ENCODE assay signal across 1 cellular context in the genomic region with DNA sequence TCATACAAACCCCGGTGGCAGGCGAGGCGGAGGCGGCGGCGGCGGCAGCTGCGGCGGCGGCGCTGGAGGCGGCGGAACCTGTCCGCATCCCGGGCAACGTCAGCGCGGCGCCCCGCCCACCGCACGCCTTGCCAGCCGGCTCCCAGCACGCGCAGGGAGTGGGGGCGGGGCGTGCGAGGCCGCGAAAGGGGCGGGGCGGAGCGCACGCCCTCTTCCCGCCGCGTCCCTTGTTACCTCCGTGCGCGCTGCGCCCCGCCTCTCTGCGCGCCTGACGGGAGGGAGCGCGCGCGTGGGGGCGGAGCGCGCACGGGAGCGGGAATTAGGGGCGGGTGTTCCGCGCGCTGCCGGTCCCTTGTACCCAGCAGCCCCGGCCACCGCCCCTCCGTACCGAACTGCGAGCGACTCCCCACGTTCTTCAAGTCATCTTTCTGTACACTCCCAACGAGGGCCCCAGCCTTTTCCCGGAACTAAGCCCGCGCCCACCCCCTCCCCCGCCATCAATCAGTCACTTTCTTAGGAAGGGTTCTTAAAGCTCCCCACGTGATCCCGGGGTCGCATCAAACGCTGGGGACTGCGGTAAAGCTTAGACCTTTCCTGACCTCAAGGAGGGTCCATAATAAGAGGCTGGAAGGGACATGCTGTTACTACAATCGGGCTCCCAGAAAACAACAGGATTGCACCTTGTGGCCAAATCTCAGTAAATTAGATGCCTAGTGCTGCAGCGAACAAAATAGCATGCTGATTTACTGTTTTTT.
A peak's percentile ranks its signal among the peaks of the same experiment; 100 is the strongest.
TF ChIP-seq lines count a peak whose summit lies in the region.

A gene with protein sequence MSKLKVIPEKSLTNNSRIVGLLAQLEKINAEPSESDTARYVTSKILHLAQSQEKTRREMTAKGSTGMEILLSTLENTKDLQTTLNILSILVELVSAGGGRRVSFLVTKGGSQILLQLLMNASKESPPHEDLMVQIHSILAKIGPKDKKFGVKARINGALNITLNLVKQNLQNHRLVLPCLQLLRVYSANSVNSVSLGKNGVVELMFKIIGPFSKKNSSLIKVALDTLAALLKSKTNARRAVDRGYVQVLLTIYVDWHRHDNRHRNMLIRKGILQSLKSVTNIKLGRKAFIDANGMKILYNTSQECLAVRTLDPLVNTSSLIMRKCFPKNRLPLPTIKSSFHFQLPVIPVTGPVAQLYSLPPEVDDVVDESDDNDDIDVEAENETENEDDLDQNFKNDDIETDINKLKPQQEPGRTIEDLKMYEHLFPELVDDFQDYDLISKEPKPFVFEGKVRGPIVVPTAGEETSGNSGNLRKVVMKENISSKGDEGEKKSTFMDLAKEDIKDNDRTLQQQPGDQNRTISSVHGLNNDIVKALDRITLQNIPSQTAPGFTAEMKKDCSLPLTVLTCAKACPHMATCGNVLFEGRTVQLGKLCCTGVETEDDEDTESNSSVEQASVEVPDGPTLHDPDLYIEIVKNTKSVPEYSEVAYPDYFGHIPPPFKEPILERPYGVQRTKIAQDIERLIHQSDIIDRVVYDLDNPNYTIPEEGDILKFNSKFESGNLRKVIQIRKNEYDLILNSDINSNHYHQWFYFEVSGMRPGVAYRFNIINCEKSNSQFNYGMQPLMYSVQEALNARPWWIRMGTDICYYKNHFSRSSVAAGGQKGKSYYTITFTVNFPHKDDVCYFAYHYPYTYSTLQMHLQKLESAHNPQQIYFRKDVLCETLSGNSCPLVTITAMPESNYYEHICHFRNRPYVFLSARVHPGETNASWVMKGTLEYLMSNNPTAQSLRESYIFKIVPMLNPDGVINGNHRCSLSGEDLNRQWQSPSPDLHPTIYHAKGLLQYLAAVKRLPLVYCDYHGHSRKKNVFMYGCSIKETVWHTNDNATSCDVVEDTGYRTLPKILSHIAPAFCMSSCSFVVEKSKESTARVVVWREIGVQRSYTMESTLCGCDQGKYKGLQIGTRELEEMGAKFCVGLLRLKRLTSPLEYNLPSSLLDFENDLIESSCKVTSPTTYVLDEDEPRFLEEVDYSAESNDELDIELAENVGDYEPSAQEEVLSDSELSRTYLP (minus strand): TSS at position 80 of the 755 bp plus-strand sequence. CDS start 29,421 bp downstream, outside the sequence.

TF ChIP-seq in HepG2, 621 proteins besides CTCF, POLR2A, EP300 and RAD21 (continued from another document and continues in another):
- TF ChIP-seq, protein P1, sequence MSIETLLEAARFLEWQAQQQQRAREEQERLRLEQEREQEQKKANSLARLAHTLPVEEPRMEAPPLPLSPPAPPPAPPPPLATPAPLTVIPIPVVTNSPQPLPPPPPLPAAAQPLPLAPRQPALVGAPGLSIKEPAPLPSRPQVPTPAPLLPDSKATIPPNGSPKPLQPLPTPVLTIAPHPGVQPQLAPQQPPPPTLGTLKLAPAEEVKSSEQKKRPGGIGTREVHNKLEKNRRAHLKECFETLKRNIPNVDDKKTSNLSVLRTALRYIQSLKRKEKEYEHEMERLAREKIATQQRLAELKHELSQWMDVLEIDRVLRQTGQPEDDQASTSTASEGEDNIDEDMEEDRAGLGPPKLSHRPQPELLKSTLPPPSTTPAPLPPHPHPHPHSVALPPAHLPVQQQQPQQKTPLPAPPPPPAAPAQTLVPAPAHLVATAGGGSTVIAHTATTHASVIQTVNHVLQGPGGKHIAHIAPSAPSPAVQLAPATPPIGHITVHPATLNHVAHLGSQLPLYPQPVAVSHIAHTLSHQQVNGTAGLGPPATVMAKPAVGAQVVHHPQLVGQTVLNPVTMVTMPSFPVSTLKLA (IDR thresholded peaks at IDR 0.05): peak; percentile 22; the same call in 1 of the 2 replicates
- TF ChIP-seq ATF7-NPFF (CRISPR knock-in tag; IDR thresholded peaks at IDR 0.05; ENCODE audit: low read depth) (peak; percentile 67; the same call in 1 of the 2 replicates), KDM2A (CRISPR knock-in tag; IDR thresholded peaks at IDR 0.05; ENCODE audit: borderline replicate concordance, low read depth) (0 out of 2 replicates have a peak, but pooled peaks have one; percentile 30), TARDBP (CRISPR knock-in tag; IDR thresholded peaks at IDR 0.05) (peak; percentile 39; the same call in 1 of the 2 replicates), TBX2 (CRISPR knock-in tag; IDR thresholded peaks at IDR 0.05; ENCODE audit: borderline replicate concordance) (peak; percentile 54; the same call in 1 of the 2 replicates), ZNF17 (CRISPR knock-in tag; IDR thresholded peaks at IDR 0.05) (no peak), KMT2B (CRISPR knock-in tag; IDR thresholded peaks at IDR 0.05) (no peak; the same call in 1 of the 2 replicates), ZNF792 (CRISPR knock-in tag; IDR thresholded peaks at IDR 0.05) (no peak; the same call in 1 of the 2 replicates), TSC22D2 (CRISPR knock-in tag; IDR thresholded peaks at IDR 0.05; ENCODE audit: borderline replicate concordance) (no peak), CCDC6 (CRISPR knock-in tag; IDR thresholded peaks at IDR 0.05) (peak; percentile 41; the same call in 1 of the 2 replicates), REL (CRISPR knock-in tag; conservative IDR thresholded peaks at IDR 0.05) (peak; percentile 5; the same call in 1 of the 2 replicates), KLF11 (CRISPR knock-in tag; IDR thresholded peaks at IDR 0.05) (no peak), ZSCAN21 (CRISPR knock-in tag; IDR thresholded peaks at IDR 0.05; ENCODE audit: borderline replicate concordance) (peak; percentile 82; the same call in 1 of the 2 replicates), GABPB1 (CRISPR knock-in tag; IDR thresholded peaks at IDR 0.05) (peak; percentile 50; the same call in 1 of the 2 replicates), HOXA7 (CRISPR knock-in tag; IDR thresholded peaks at IDR 0.05) (no peak), MEIS2 (CRISPR knock-in tag; IDR thresholded peaks at IDR 0.05) (0 out of 2 replicates have a peak, but pooled peaks have one; percentile 30), ZNF543 (CRISPR knock-in tag; IDR thresholded peaks at IDR 0.05) (0 out of 2 replicates have a peak, but pooled peaks have one; percentile 36), SPEN (CRISPR knock-in tag; IDR thresholded peaks at IDR 0.05; ENCODE audit: low read depth) (0 out of 2 replicates have a peak, but pooled peaks have one; percentile 29), ZNF451 (CRISPR knock-in tag; IDR thresholded peaks at IDR 0.05) (0 out of 2 replicates have a peak, but pooled peaks have one; percentile 8), RFX3 (CRISPR knock-in tag; IDR thresholded peaks at IDR 0.05) (no peak), RBFOX2 (IDR thresholded peaks at IDR 0.05; ENCODE audit: low read depth, low read length) (0 out of 2 replicates have a peak, but pooled peaks have one; percentile 74), ISL2 (CRISPR knock-in tag; IDR thresholded peaks at IDR 0.05) (0 out of 2 replicates have a peak, but pooled peaks have one; percentile 10), MAZ (IDR thresholded peaks at IDR 0.05; ENCODE audit: borderline replicate concordance, low read depth, low read length) (peak; percentile 88; the same call in 1 of the 2 replicates), MAZ (CRISPR knock-in tag; IDR thresholded peaks at IDR 0.05; ENCODE audit: low read depth) (peak; percentile 79; the same call in 1 of the 2 replicates)
- TF ChIP-seq, protein P2, sequence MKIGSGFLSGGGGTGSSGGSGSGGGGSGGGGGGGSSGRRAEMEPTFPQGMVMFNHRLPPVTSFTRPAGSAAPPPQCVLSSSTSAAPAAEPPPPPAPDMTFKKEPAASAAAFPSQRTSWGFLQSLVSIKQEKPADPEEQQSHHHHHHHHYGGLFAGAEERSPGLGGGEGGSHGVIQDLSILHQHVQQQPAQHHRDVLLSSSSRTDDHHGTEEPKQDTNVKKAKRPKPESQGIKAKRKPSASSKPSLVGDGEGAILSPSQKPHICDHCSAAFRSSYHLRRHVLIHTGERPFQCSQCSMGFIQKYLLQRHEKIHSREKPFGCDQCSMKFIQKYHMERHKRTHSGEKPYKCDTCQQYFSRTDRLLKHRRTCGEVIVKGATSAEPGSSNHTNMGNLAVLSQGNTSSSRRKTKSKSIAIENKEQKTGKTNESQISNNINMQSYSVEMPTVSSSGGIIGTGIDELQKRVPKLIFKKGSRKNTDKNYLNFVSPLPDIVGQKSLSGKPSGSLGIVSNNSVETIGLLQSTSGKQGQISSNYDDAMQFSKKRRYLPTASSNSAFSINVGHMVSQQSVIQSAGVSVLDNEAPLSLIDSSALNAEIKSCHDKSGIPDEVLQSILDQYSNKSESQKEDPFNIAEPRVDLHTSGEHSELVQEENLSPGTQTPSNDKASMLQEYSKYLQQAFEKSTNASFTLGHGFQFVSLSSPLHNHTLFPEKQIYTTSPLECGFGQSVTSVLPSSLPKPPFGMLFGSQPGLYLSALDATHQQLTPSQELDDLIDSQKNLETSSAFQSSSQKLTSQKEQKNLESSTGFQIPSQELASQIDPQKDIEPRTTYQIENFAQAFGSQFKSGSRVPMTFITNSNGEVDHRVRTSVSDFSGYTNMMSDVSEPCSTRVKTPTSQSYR (CRISPR knock-in tag; IDR thresholded peaks at IDR 0.05; ENCODE audit: borderline replicate concordance): peak; percentile 84
- TF ChIP-seq, protein P3, sequence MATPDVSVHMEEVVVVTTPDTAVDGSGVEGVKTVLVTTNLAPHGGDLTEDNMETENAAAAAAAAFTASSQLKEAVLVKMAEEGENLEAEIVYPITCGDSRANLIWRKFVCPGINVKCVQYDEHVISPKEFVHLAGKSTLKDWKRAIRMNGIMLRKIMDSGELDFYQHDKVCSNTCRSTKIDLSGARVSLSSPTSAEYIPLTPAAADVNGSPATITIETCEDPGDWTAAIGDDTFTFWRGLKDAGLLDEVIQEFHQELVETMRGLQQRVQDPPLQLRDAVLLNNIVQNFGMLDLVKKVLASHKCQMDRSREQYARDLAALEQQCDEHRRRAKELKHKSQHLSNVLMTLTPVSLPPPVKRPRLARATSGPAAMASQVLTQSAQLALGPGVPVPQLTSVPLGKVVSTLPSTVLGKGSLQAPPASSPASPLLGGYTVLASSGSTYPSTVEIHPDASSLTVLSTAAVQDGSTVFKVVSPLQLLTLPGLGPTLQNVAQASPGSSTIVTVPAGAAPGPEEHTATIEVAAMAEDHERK (CRISPR knock-in tag; IDR thresholded peaks at IDR 0.05; ENCODE audit: low read depth): peak; percentile 72
- TF ChIP-seq, protein P4, sequence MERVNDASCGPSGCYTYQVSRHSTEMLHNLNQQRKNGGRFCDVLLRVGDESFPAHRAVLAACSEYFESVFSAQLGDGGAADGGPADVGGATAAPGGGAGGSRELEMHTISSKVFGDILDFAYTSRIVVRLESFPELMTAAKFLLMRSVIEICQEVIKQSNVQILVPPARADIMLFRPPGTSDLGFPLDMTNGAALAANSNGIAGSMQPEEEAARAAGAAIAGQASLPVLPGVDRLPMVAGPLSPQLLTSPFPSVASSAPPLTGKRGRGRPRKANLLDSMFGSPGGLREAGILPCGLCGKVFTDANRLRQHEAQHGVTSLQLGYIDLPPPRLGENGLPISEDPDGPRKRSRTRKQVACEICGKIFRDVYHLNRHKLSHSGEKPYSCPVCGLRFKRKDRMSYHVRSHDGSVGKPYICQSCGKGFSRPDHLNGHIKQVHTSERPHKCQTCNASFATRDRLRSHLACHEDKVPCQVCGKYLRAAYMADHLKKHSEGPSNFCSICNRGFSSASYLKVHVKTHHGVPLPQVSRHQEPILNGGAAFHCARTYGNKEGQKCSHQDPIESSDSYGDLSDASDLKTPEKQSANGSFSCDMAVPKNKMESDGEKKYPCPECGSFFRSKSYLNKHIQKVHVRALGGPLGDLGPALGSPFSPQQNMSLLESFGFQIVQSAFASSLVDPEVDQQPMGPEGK (CRISPR knock-in tag; IDR thresholded peaks at IDR 0.05): peak; percentile 25; the same call in 1 of the 2 replicates
- TF ChIP-seq, protein P5, sequence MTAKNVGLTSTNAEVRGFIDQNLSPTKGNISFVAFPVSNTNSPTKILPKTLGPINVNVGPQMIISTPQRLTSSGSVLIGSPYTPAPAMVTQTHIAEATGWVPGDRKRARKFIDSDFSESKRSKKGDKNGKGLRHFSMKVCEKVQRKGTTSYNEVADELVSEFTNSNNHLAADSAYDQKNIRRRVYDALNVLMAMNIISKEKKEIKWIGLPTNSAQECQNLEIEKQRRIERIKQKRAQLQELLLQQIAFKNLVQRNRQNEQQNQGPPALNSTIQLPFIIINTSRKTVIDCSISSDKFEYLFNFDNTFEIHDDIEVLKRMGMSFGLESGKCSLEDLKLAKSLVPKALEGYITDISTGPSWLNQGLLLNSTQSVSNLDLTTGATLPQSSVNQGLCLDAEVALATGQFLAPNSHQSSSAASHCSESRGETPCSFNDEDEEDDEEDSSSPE (CRISPR knock-in tag; IDR thresholded peaks at IDR 0.05): peak; percentile 85
- TF ChIP-seq, protein P6, sequence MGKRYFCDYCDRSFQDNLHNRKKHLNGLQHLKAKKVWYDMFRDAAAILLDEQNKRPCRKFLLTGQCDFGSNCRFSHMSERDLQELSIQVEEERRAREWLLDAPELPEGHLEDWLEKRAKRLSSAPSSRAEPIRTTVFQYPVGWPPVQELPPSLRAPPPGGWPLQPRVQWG (CRISPR knock-in tag; IDR thresholded peaks at IDR 0.05; ENCODE audit: borderline replicate concordance, low read depth): 0 out of 2 replicates have a peak, but pooled peaks have one; percentile 79
- TF ChIP-seq, protein P7, sequence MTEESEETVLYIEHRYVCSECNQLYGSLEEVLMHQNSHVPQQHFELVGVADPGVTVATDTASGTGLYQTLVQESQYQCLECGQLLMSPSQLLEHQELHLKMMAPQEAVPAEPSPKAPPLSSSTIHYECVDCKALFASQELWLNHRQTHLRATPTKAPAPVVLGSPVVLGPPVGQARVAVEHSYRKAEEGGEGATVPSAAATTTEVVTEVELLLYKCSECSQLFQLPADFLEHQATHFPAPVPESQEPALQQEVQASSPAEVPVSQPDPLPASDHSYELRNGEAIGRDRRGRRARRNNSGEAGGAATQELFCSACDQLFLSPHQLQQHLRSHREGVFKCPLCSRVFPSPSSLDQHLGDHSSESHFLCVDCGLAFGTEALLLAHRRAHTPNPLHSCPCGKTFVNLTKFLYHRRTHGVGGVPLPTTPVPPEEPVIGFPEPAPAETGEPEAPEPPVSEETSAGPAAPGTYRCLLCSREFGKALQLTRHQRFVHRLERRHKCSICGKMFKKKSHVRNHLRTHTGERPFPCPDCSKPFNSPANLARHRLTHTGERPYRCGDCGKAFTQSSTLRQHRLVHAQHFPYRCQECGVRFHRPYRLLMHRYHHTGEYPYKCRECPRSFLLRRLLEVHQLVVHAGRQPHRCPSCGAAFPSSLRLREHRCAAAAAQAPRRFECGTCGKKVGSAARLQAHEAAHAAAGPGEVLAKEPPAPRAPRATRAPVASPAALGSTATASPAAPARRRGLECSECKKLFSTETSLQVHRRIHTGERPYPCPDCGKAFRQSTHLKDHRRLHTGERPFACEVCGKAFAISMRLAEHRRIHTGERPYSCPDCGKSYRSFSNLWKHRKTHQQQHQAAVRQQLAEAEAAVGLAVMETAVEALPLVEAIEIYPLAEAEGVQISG (CRISPR knock-in tag; IDR thresholded peaks at IDR 0.05): 0 out of 2 replicates have a peak, but pooled peaks have one; percentile 19
